Comparison of ENCODE assay signal across 16 cellular contexts in genomic region chr1:218778731-218779130, GRCh38.
"Had no signal": no experiment of that assay in that cellular context is flagged by ENCODE, and none has a peak within 500 bp of the region (broad histone marks: within the 10 kb centered on the region; RNA-seq: fewer than 3 reads in every experiment).

No MANE protein-coding gene starts in this region.

- ATAC-seq: left colon had no signal

- H2AFZ ChIP-seq: hepatocyte had no signal

- DNase-seq: dermis blood vessel endothelial cell; esophagus squamous epithelium; left colon; naive B cell; nephron progenitor cell; posterior cingulate gyrus; sigmoid colon; stimulated activated CD4-positive, alpha-beta T cell treated with anti-CD3 and anti-CD28 coated beads, Interleukin-12 subunit alpha, Interleukin-12 subunit beta, amount 100 ng/mL, for 4 hours; stimulated activated naive CD4-positive, alpha-beta T cell; stomach; substantia nigra; transverse colon had no signal

- H3K4me1 ChIP-seq: esophagus squamous epithelium, sigmoid colon, stomach, transverse colon had no signal

- H3K4me2 ChIP-seq: hepatocyte had no signal

- H3K9me3 ChIP-seq: esophagus squamous epithelium, right atrium auricular region, sigmoid colon, stomach, thoracic aorta, transverse colon had no signal

- H3K36me3 ChIP-seq: esophagus squamous epithelium, right atrium auricular region, sigmoid colon, stomach, thoracic aorta, transverse colon had no signal

- H3K27ac ChIP-seq: esophagus squamous epithelium, hepatocyte, right atrium auricular region, sigmoid colon, skin epidermis, stomach, thoracic aorta, transverse colon had no signal

- H3K4me3 ChIP-seq: esophagus squamous epithelium, hepatocyte, right atrium auricular region, sigmoid colon, skin epidermis, stomach, thoracic aorta, transverse colon had no signal

- H3K27me3 ChIP-seq: esophagus squamous epithelium, hepatocyte, right atrium auricular region, sigmoid colon, stomach, transverse colon had no signal

- H3K79me2 ChIP-seq: hepatocyte had no signal
